In genomic region chr16:4450921-4451619, GRCh38 we compare ENCODE assay signal across 1 cellular context.
TF ChIP-seq lines count a peak whose summit lies in the region.

No MANE protein-coding gene starts in this region.

TF ChIP-seq in K562, 482 proteins besides CTCF, POLR2A, EP300 and RAD21 (continued from another document and continues in another):
- TF ChIP-seq AFF1 (IDR thresholded peaks at IDR 0.05; ENCODE audit: low read depth in 1 of 2, partially characterized antibody in 2 of 2) (no peak), RREB1 (CRISPR knock-in tag; IDR thresholded peaks at IDR 0.05) (peak; percentile 92), ZC3H8 (IDR thresholded peaks at IDR 0.05) (no peak), ZNF780A (CRISPR knock-in tag; IDR thresholded peaks at IDR 0.05) (no peak), GMEB1 (CRISPR knock-in tag; IDR thresholded peaks at IDR 0.05) (peak; percentile 52), KLF6 (CRISPR knock-in tag; IDR thresholded peaks at IDR 0.05; ENCODE audit: borderline replicate concordance) (peak; percentile 91; the same call in 1 of the 2 replicates), ZNF699 (CRISPR knock-in tag; IDR thresholded peaks at IDR 0.05; ENCODE audit: insufficient replicate concordance) (no peak), E2F6 (IDR thresholded peaks at IDR 0.05; ENCODE audit: borderline replicate concordance in 1 of 2, extremely low read depth in 1 of 2, insufficient read depth in 1 of 2, insufficient read length in 1 of 2, low read depth in 1 of 2, low read length in 1 of 2, poor library complexity in 1 of 2, severe bottlenecking in 1 of 2) (no peak), ZBTB7A (IDR thresholded peaks at IDR 0.05; ENCODE audit: borderline replicate concordance, control insufficient read depth, low read depth, low read length) (no peak), TCF15 (CRISPR knock-in tag; IDR thresholded peaks at IDR 0.05) (peak; percentile 91), ZNF584 (CRISPR knock-in tag; IDR thresholded peaks at IDR 0.05; ENCODE audit: low read depth) (peak; percentile 97), NELFE (IDR thresholded peaks at IDR 0.05; ENCODE audit: insufficient read depth, insufficient read length) (no peak), ETV5 (CRISPR knock-in tag; IDR thresholded peaks at IDR 0.05; ENCODE audit: low read depth) (no peak), ZNF79 (CRISPR knock-in tag; IDR thresholded peaks at IDR 0.05; ENCODE audit: low read depth) (peak; percentile 84), ATF7 (IDR thresholded peaks at IDR 0.05) (peak; percentile 87), ZNF197 (CRISPR knock-in tag; IDR thresholded peaks at IDR 0.05; ENCODE audit: low read depth) (peak; percentile 87), TCF7 (IDR thresholded peaks at IDR 0.05; ENCODE audit: borderline replicate concordance) (no peak), FOXO4 (CRISPR knock-in tag; IDR thresholded peaks at IDR 0.05) (no peak), IFI16 (CRISPR knock-in tag; IDR thresholded peaks at IDR 0.05) (peak; percentile 91), FOS (IDR thresholded peaks at IDR 0.05; ENCODE audit: extremely low read depth, insufficient read length) (no peak), YBX1 (IDR thresholded peaks at IDR 0.05) (no peak), NBN (IDR thresholded peaks at IDR 0.05; ENCODE audit: low read depth) (no peak), BRD9 (IDR thresholded peaks at IDR 0.05; ENCODE audit: low read depth, partially characterized antibody) (peak; percentile 72), L3MBTL2 (IDR thresholded peaks at IDR 0.05) (peak; percentile 43; the same call in 1 of the 2 replicates), MLX (CRISPR knock-in tag; conservative IDR thresholded peaks at IDR 0.05) (no peak), GATAD2A (IDR thresholded peaks at IDR 0.05) (no peak), PREB (CRISPR knock-in tag; IDR thresholded peaks at IDR 0.05) (no peak), HDAC8 (tag; IDR thresholded peaks at IDR 0.05) (peak; percentile 81; the same call in 1 of the 2 replicates), DIDO1 (tag; IDR thresholded peaks at IDR 0.05; ENCODE audit: low read depth) (no peak), MEF2D (tag; conservative IDR thresholded peaks at IDR 0.05; ENCODE audit: low read depth) (peak; percentile 80), RAD51 (IDR thresholded peaks at IDR 0.05; ENCODE audit: borderline replicate concordance, low read depth) (no peak), CSDE1 (IDR thresholded peaks at IDR 0.05) (no peak), HNRNPUL1 (IDR thresholded peaks at IDR 0.05; ENCODE audit: low read length) (no peak), JUNB (CRISPR knock-in tag; conservative IDR thresholded peaks at IDR 0.05) (0 out of 2 replicates have a peak, but pooled peaks have one; percentile 18), EP400 (IDR thresholded peaks at IDR 0.05) (peak; percentile 31; the same call in 1 of the 2 replicates), ZNF589 (CRISPR knock-in tag; IDR thresholded peaks at IDR 0.05; ENCODE audit: low read depth) (peak; percentile 98), ZNF592 (IDR thresholded peaks at IDR 0.05) (peak; percentile 85), HMG20A (CRISPR knock-in tag; conservative IDR thresholded peaks at IDR 0.05) (no peak), KDM4B (IDR thresholded peaks at IDR 0.05; ENCODE audit: borderline replicate concordance in 2 of 2, low read depth in 1 of 2) (no peak), ZNF239 (CRISPR knock-in tag; IDR thresholded peaks at IDR 0.05) (peak; percentile 73), EGR1 (conservative IDR thresholded peaks at IDR 0.05) (no peak), KLF10 (CRISPR knock-in tag; IDR thresholded peaks at IDR 0.05) (no peak), EWSR1 (IDR thresholded peaks at IDR 0.05; ENCODE audit: borderline replicate concordance, low read depth, partially characterized antibody) (no peak), ZNF707 (CRISPR knock-in tag; conservative IDR thresholded peaks at IDR 0.05) (peak; percentile 70; the same call in 1 of the 2 replicates), MAZ (CRISPR knock-in tag; conservative IDR thresholded peaks at IDR 0.05 in 1 of 2, IDR thresholded peaks at IDR 0.05 in 1 of 2) (peak in 1 of 2 experiments; percentile 41; a peak in 1 of 4 replicates)
